Comparison of ENCODE assay signal across 9 cellular contexts in genomic region chr1:19469004-19469403, GRCh38. TPM values are rescaled to one million over a fixed set of nuclear protein-coding genes. Genes with fewer than 3 reads are reported as not detected.
DNase-seq lines count a peak whose midpoint lies in the region; TF ChIP-seq lines count a peak whose summit lies in the region.
"Had no signal": no experiment of that assay in that cellular context is flagged by ENCODE, and none has a peak within 500 bp of the region (broad histone marks: within the 10 kb centered on the region; RNA-seq: fewer than 3 reads in every experiment).

No MANE protein-coding gene starts in this region.

- peaks cover 76% of the 10 kb centered on the region for H3K4me1 Mint-ChIP-seq in T-helper 1 cell treated with Interleukin-12 subunit alpha and Interleukin-12 subunit beta and Interleukin-4 antibody, amounts not matched to agents 30 μg/mL and 1 μg/mL, for 36 hours (ENCODE audit: low read depth)
- peaks cover 90% of the 10 kb centered on the region for H3K4me1 Mint-ChIP-seq in activated CD4-positive, alpha-beta memory T cell treated with anti-CD3 and anti-CD28 coated beads, Interleukin-2, amount 10 ng/mL, durations not matched to agents 7 days and 5 days

- POLR2A ChIA-PET in activated CD4-positive, alpha-beta memory T cell treated with anti-CD3 and anti-CD28 coated beads, Interleukin-2, amount 10 ng/mL, durations not matched to agents 7 days and 5 days (lab: Charles Lee): interaction anchor here (0.6 to 7.5 kb wide), 6 partner anchors 7 to 217 kb away, joined by 3 to 107 read pairs (median 7); partner anchors contain the start of genes CAPZB and MRTO4

- H3K4me3 Mint-ChIP-seq in T-helper 1 cell treated with Interleukin-12 subunit alpha and Interleukin-12 subunit beta and Interleukin-4 antibody, amounts not matched to agents 30 μg/mL and 1 μg/mL, for 36 hours: peak overlapping the region; percentile 73
- peak overlapping the region; percentile 59 for H3K4me3 Mint-ChIP-seq in activated CD4-positive, alpha-beta memory T cell treated with anti-CD3 and anti-CD28 coated beads, Interleukin-2, amount 10 ng/mL, durations not matched to agents 7 days and 5 days

- TF ChIP-seq CTCF in liver (IDR thresholded peaks at IDR 0.05; ENCODE audit: low read depth, low read length, missing input control): no peak

- H3K36me3 ChIP-seq in liver (ENCODE audit: control insufficient read depth in 4 of 4, insufficient read depth in 3 of 4, low read depth in 1 of 4, low read length in 3 of 4) (no peaks in the 10 kb centered on the region), subcutaneous abdominal adipose tissue (ENCODE audit: control insufficient read depth in 5 of 5, insufficient read depth in 5 of 5, low read length in 5 of 5) (peaks cover 0 to 20% (median 12%) of the 10 kb centered on the region in 5 donors)

- H3K4me3 ChIP-seq in liver (ENCODE audit: low read depth in 1 of 3, low read length in 3 of 3): no peak overlapping the region
- peak overlapping the region in 1 of 5 donors; percentile 33 for H3K4me3 ChIP-seq in subcutaneous abdominal adipose tissue (ENCODE audit: low read depth in 1 of 5, low read length in 5 of 5)

- peaks cover 35% of the 10 kb centered on the region for H3K36me3 Mint-ChIP-seq in T-helper 1 cell treated with Interleukin-12 subunit alpha and Interleukin-12 subunit beta and Interleukin-4 antibody, amounts not matched to agents 30 μg/mL and 1 μg/mL, for 36 hours (ENCODE audit: low read depth)
- peaks cover 72% of the 10 kb centered on the region for H3K36me3 Mint-ChIP-seq in activated CD4-positive, alpha-beta memory T cell treated with anti-CD3 and anti-CD28 coated beads, Interleukin-2, amount 10 ng/mL, durations not matched to agents 7 days and 5 days (ENCODE audit: low read depth)

- H3K9me3 ChIP-seq in liver (ENCODE audit: control insufficient read depth in 4 of 4, low read length in 3 of 4): no peaks in the 10 kb centered on the region
- no peaks in the 10 kb centered on the region for H3K9me3 ChIP-seq in subcutaneous abdominal adipose tissue (ENCODE audit: control insufficient read depth in 5 of 5, low read length in 5 of 5)

- peak overlapping the region; percentile 86 for H3K27ac Mint-ChIP-seq in T-helper 1 cell treated with Interleukin-12 subunit alpha and Interleukin-12 subunit beta and Interleukin-4 antibody, amounts not matched to agents 30 μg/mL and 1 μg/mL, for 36 hours
- peak overlapping the region; percentile 92 for H3K27ac Mint-ChIP-seq in activated CD4-positive, alpha-beta memory T cell treated with anti-CD3 and anti-CD28 coated beads, Interleukin-2, amount 10 ng/mL, durations not matched to agents 7 days and 5 days

- no peaks in the 10 kb centered on the region for H3K27me3 Mint-ChIP-seq in T-helper 1 cell treated with Interleukin-12 subunit alpha and Interleukin-12 subunit beta and Interleukin-4 antibody, amounts not matched to agents 30 μg/mL and 1 μg/mL, for 36 hours (ENCODE audit: low read depth)
- no peaks in the 10 kb centered on the region for H3K27me3 Mint-ChIP-seq in activated CD4-positive, alpha-beta memory T cell treated with anti-CD3 and anti-CD28 coated beads, Interleukin-2, amount 10 ng/mL, durations not matched to agents 7 days and 5 days

- WGBS in liver: 82% methylated on average over 7 of the region's 7 CpGs

- H3K9ac ChIP-seq in liver (ENCODE audit: low read depth in 1 of 2, low read length in 2 of 2) (peak overlapping the region in 1 of 2 donors; percentile 12), subcutaneous abdominal adipose tissue (ENCODE audit: low read length in 5 of 5) (peak overlapping the region in 3 of 5 donors; percentile 5 to 26 (median 15))

- H3K27ac ChIP-seq in liver (ENCODE audit: low read depth in 1 of 2, low read length in 2 of 2): peak overlapping the region; percentile 59 to 65
- peak overlapping the region; percentile 84 for H3K27ac ChIP-seq in subcutaneous abdominal adipose tissue (ENCODE audit: low read depth, low read length)

- no peak for DNase-seq in T-helper 1 cell
- no peak for DNase-seq in activated CD4-positive, alpha-beta memory T cell treated with anti-CD3 and anti-CD28 coated beads, Interleukin-2, amount 10 ng/mL, durations not matched to agents 7 days and 5 days
- DNase-seq in HUDEP-2 (lab: John Stamatoyannopoulos, UW; ENCODE audit: unreplicated experiment in 76 of 76): no peak
- DNase-seq in EL: no peak
- DNase-seq in NCI-H2081 treated with DMSO at 0.1 percent for 48 hours (lab: John Stamatoyannopoulos, UW): no peak
- DNase-seq: 8988T had no signal

- H3K4me1 ChIP-seq in liver (ENCODE audit: control insufficient read depth in 4 of 4, insufficient read depth in 4 of 4, low read length in 3 of 4): peaks cover 14 to 40% (median 30%) of the 10 kb centered on the region in 4 donors
- H3K4me1 ChIP-seq in subcutaneous abdominal adipose tissue (ENCODE audit: control insufficient read depth in 5 of 5, insufficient read depth in 5 of 5, low read length in 5 of 5): peaks cover 16 to 69% (median 63%) of the 10 kb centered on the region in 5 donors

- no peak for TF ChIP-seq RAD21 in liver (IDR thresholded peaks at IDR 0.05)

- CTCF ChIA-PET in activated CD4-positive, alpha-beta memory T cell treated with anti-CD3 and anti-CD28 coated beads, Interleukin-2, amount 10 ng/mL, durations not matched to agents 7 days and 5 days (lab: Charles Lee): interaction anchor here (0.6 to 2.9 kb wide), 7 partner anchors 8 to 113 kb away, joined by 3 to 14 read pairs (median 4); no protein-coding TSS in a partner anchor

- H3K27me3 ChIP-seq in liver (ENCODE audit: control insufficient read depth in 4 of 4, insufficient read depth in 4 of 4, low read length in 3 of 4) (no peaks in the 10 kb centered on the region), subcutaneous abdominal adipose tissue (ENCODE audit: control insufficient read depth in 5 of 5, insufficient read depth in 4 of 5, low read length in 5 of 5) (no peaks in the 10 kb centered on the region)

- no peaks in the 10 kb centered on the region for H3K9me3 Mint-ChIP-seq in T-helper 1 cell treated with Interleukin-12 subunit alpha and Interleukin-12 subunit beta and Interleukin-4 antibody, amounts not matched to agents 30 μg/mL and 1 μg/mL, for 36 hours
- H3K9me3 Mint-ChIP-seq in activated CD4-positive, alpha-beta memory T cell treated with anti-CD3 and anti-CD28 coated beads, Interleukin-2, amount 10 ng/mL, durations not matched to agents 7 days and 5 days: no peaks in the 10 kb centered on the region

TF ChIP-seq in liver, 16 proteins besides CTCF, POLR2A, EP300 and RAD21:
- no peak for TF ChIP-seq RXRA (IDR thresholded peaks at IDR 0.05)
- no peak for TF ChIP-seq HNF4A (conservative IDR thresholded peaks at IDR 0.05)
- TF ChIP-seq ZBTB33 (IDR thresholded peaks at IDR 0.05): no peak
- no peak for TF ChIP-seq FOXA2 (IDR thresholded peaks at IDR 0.05)
- TF ChIP-seq FOXA1 (IDR thresholded peaks at IDR 0.05): no peak
- TF ChIP-seq GABPA (IDR thresholded peaks at IDR 0.05 in 1 of 2, conservative IDR thresholded peaks at IDR 0.05 in 1 of 2): no peak
- no peak for TF ChIP-seq TAF1 (conservative IDR thresholded peaks at IDR 0.05)
- TF ChIP-seq ATF3 (IDR thresholded peaks at IDR 0.05): no peak

RNA-seq across cellular contexts. Expression of gene CAPZB, which starts 16.3 kb away (rescaled TPM):
- 100 to 1,000 TPM; 537 to 565 TPM for total RNA-seq in activated CD4-positive, alpha-beta memory T cell treated with anti-CD3 and anti-CD28 coated beads, Interleukin-2, amount 10 ng/mL, durations not matched to agents 7 days and 5 days
- total RNA-seq in liver: 10 to 100 TPM; 38.3 to 43.2 TPM
- polyA plus RNA-seq in liver: 10 to 100 TPM; 59.0 to 98.9 TPM

Comparison
In these comparisons a context has a peak if more than half of its experiments do, and no peak if none do; other contexts are left out.
1. RNA of gene CAPZB, which starts 16.3 kb away (total RNA-seq): 537 to 565 TPM in activated CD4-positive, alpha-beta memory T cell treated with anti-CD3 and anti-CD28 coated beads, Interleukin-2, amount 10 ng/mL, durations not matched to agents 7 days and 5 days; 38.3 to 43.2 TPM in liver; every median in the first group is over 10 times any median in the second.